Comparison of ENCODE assay signal across 10 cellular contexts in genomic region chr1:19462781-19463180, GRCh38. TPM values are rescaled to one million over a fixed set of nuclear protein-coding genes. Genes with fewer than 3 reads are reported as not detected.
DNase-seq lines count a peak whose midpoint lies in the region; ATAC-seq, FAIRE-seq and TF ChIP-seq lines count a peak whose summit lies in the region.
"Had no signal": no experiment of that assay in that cellular context is flagged by ENCODE, and none has a peak within 500 bp of the region (broad histone marks: within the 10 kb centered on the region; RNA-seq: fewer than 3 reads in every experiment).

No MANE protein-coding gene starts in this region.

- H3K36me3 Mint-ChIP-seq in CD4-positive, CD25-positive, alpha-beta regulatory T cell = peaks cover 25% of the 10 kb centered on the region
- H3K36me3 Mint-ChIP-seq in GM23338 (ENCODE audit: low read depth) = peaks cover 10% of the 10 kb centered on the region; the same call in 2 of the 3 replicates
- peaks cover 4% of the 10 kb centered on the region for H3K36me3 Mint-ChIP-seq in activated naive CD8-positive, alpha-beta T cell
- peaks cover 0 to 32% (median 7%) of the 10 kb centered on the region in 5 donors for H3K36me3 Mint-ChIP-seq in naive thymus-derived CD4-positive, alpha-beta T cell

- TF ChIP-seq POLR2A in H54 (IDR thresholded peaks at IDR 0.05; ENCODE audit: low read depth, low read length) = no peak

- peaks cover 98% of the 10 kb centered on the region for H3K79me2 ChIP-seq in GM23338 (replicated peaks; ENCODE audit: insufficient read depth)

- no peaks in the 10 kb centered on the region for H3K27me3 ChIP-seq in CD4-positive, CD25-positive, alpha-beta regulatory T cell (ENCODE audit: control insufficient read depth, insufficient read depth, low read length)
- H3K27me3 ChIP-seq in GM23338 (ENCODE audit: insufficient read depth) = no peaks in the 10 kb centered on the region
- H3K27me3 ChIP-seq in naive thymus-derived CD4-positive, alpha-beta T cell (ENCODE audit: control insufficient read depth in 2 of 2, insufficient read depth in 2 of 2, low read length in 2 of 2) = no peaks in the 10 kb centered on the region

- no peak for DNase-seq in CD4-positive, CD25-positive, alpha-beta regulatory T cell
- DNase-seq in GM23338 (ENCODE audit: low spot score) (no peak), hepatic stellate cell (ENCODE audit: low spot score) (no peak), AG08396 (ENCODE audit: low spot score) (no peak), H54 (ENCODE audit: insufficient read length, low spot score) (no peak), dedifferentiated amniotic fluid mesenchymal stem cell (ENCODE audit: extremely low spot score) (no peak)
- no peak for DNase-seq in naive thymus-derived CD4-positive, alpha-beta T cell
- DNase-seq: glutamatergic neuron, NCI-H524 had no signal

- H3K4me3 Mint-ChIP-seq in CD4-positive, CD25-positive, alpha-beta regulatory T cell = peak overlapping the region; percentile 59 to 88 (median 87)
- peak overlapping the region; percentile 50 for H3K4me3 Mint-ChIP-seq in GM23338
- H3K4me3 Mint-ChIP-seq in activated naive CD8-positive, alpha-beta T cell = peak overlapping the region; percentile 69
- peak overlapping the region; percentile 66 to 87 (median 82) for H3K4me3 Mint-ChIP-seq in naive thymus-derived CD4-positive, alpha-beta T cell

- no peak for ATAC-seq in CD4-positive, CD25-positive, alpha-beta regulatory T cell (ENCODE audit: low read depth in 2 of 2)
- no peak for ATAC-seq in GM23338
- no peak for ATAC-seq in naive thymus-derived CD4-positive, alpha-beta T cell

- H3K27me3 Mint-ChIP-seq in CD4-positive, CD25-positive, alpha-beta regulatory T cell = no peaks in the 10 kb centered on the region
- H3K27me3 Mint-ChIP-seq in GM23338 (ENCODE audit: insufficient read depth, low read depth, poor library complexity) = peaks cover 4% of the 10 kb centered on the region
- no peaks in the 10 kb centered on the region for H3K27me3 Mint-ChIP-seq in activated naive CD8-positive, alpha-beta T cell
- no peaks in the 10 kb centered on the region for H3K27me3 Mint-ChIP-seq in naive thymus-derived CD4-positive, alpha-beta T cell

- H3K36me3 ChIP-seq in CD4-positive, CD25-positive, alpha-beta regulatory T cell (ENCODE audit: control insufficient read depth, insufficient read depth, low read length) = peaks cover 7% of the 10 kb centered on the region
- H3K36me3 ChIP-seq in GM23338 (ENCODE audit: insufficient read depth) = no peaks in the 10 kb centered on the region
- no peaks in the 10 kb centered on the region for H3K36me3 ChIP-seq in naive thymus-derived CD4-positive, alpha-beta T cell (ENCODE audit: control insufficient read depth in 2 of 3, insufficient read depth in 3 of 3, low read length in 3 of 3)

- TF ChIP-seq CTCF in GM23338 (conservative IDR thresholded peaks at IDR 0.05; ENCODE audit: low read depth in 2 of 2) = no peak

- H3K4me1 Mint-ChIP-seq in CD4-positive, CD25-positive, alpha-beta regulatory T cell = peaks cover 18 to 96% (median 56%) of the 10 kb centered on the region in 4 donors
- H3K4me1 Mint-ChIP-seq in GM23338 = peaks cover 68% of the 10 kb centered on the region
- peaks cover 87% of the 10 kb centered on the region for H3K4me1 Mint-ChIP-seq in activated naive CD8-positive, alpha-beta T cell (ENCODE audit: low read depth)
- H3K4me1 Mint-ChIP-seq in naive thymus-derived CD4-positive, alpha-beta T cell = peaks cover 59 to 94% (median 84%) of the 10 kb centered on the region in 7 donors

- CTCF ChIA-PET in naive thymus-derived CD4-positive, alpha-beta T cell (lab: Charles Lee) = no interaction called here

- no peaks in the 10 kb centered on the region for H3K9me3 ChIP-seq in CD4-positive, CD25-positive, alpha-beta regulatory T cell (ENCODE audit: control insufficient read depth in 2 of 2, low read length in 2 of 2)
- no peaks in the 10 kb centered on the region for H3K9me3 ChIP-seq in naive thymus-derived CD4-positive, alpha-beta T cell (ENCODE audit: control insufficient read depth in 2 of 3, low read length in 3 of 3)

- H3K4me1 ChIP-seq in CD4-positive, CD25-positive, alpha-beta regulatory T cell (ENCODE audit: control insufficient read depth, insufficient read depth, low read length, poor library complexity, severe bottlenecking) = peaks cover 98% of the 10 kb centered on the region
- peaks cover 87% of the 10 kb centered on the region for H3K4me1 ChIP-seq in GM23338 (ENCODE audit: insufficient read depth)
- H3K4me1 ChIP-seq in naive thymus-derived CD4-positive, alpha-beta T cell (ENCODE audit: control insufficient read depth in 2 of 2, insufficient read depth in 2 of 2, low read length in 2 of 2) = peaks cover 88 to 92% of the 10 kb centered on the region in 2 donors

- peak overlapping the region; percentile 79 for H3K27ac ChIP-seq in CD4-positive, CD25-positive, alpha-beta regulatory T cell (ENCODE audit: insufficient read depth, low read length, poor library complexity, severe bottlenecking)
- no peak overlapping the region for H3K27ac ChIP-seq in GM23338 (ENCODE audit: low read depth)
- H3K27ac ChIP-seq in naive thymus-derived CD4-positive, alpha-beta T cell (ENCODE audit: low read depth, low read length) = peak overlapping the region; percentile 84

- no peaks in the 10 kb centered on the region for H3K9me3 Mint-ChIP-seq in CD4-positive, CD25-positive, alpha-beta regulatory T cell
- H3K9me3 Mint-ChIP-seq in GM23338 = no peaks in the 10 kb centered on the region; the same call in 2 of the 3 replicates
- no peaks in the 10 kb centered on the region for H3K9me3 Mint-ChIP-seq in activated naive CD8-positive, alpha-beta T cell (ENCODE audit: low read depth)
- peaks cover 0 to 2% (median 0%) of the 10 kb centered on the region in 11 donors for H3K9me3 Mint-ChIP-seq in naive thymus-derived CD4-positive, alpha-beta T cell

- peak overlapping the region; percentile 88 to 98 (median 92) for H3K27ac Mint-ChIP-seq in CD4-positive, CD25-positive, alpha-beta regulatory T cell
- H3K27ac Mint-ChIP-seq in GM23338 = no peak overlapping the region
- H3K27ac Mint-ChIP-seq in activated naive CD8-positive, alpha-beta T cell = peak overlapping the region; percentile 90
- peak overlapping the region; percentile 86 to 98 (median 95) for H3K27ac Mint-ChIP-seq in naive thymus-derived CD4-positive, alpha-beta T cell

- H3K4me3 ChIP-seq in CD4-positive, CD25-positive, alpha-beta regulatory T cell (ENCODE audit: low read depth, low read length) = peak overlapping the region; percentile 72
- peak overlapping the region; percentile 38 for H3K4me3 ChIP-seq in GM23338
- H3K4me3 ChIP-seq in naive thymus-derived CD4-positive, alpha-beta T cell (ENCODE audit: low read length) = peak overlapping the region; percentile 7

- H4K20me1 ChIP-seq in GM23338 (replicated peaks; ENCODE audit: insufficient read depth) = peaks cover 96% of the 10 kb centered on the region

- intact Hi-C loops in naive thymus-derived CD4-positive, alpha-beta T cell (cut with micrococcal nuclease) = loop anchor here (1.0 to 2.0 kb wide), 7 partner anchors 8 to 138 kb away; partner anchors contain the start of gene CAPZB (in 1 of the 2)

- POLR2A ChIA-PET in naive thymus-derived CD4-positive, alpha-beta T cell (lab: Charles Lee) = interaction anchor here (0.9 to 21.6 kb wide), 11 partner anchors 9 to 137 kb away, joined by 3 to 492 read pairs (median 5); partner anchors contain the start of gene CAPZB

- H2AFZ ChIP-seq in GM23338 = no peak overlapping the region

- H3K4me2 ChIP-seq in GM23338 = peak overlapping the region; percentile 76

- no peak for FAIRE-seq in H54 (lab: Jason Lieb, UNC)

- no peaks in the 10 kb centered on the region for H3K9me2 ChIP-seq in GM23338 (ENCODE audit: insufficient read depth)

- no peaks in the 10 kb centered on the region for H3F3A ChIP-seq in GM23338 (replicated peaks; ENCODE audit: low read depth)

TF ChIP-seq in GM23338, 12 proteins besides CTCF, POLR2A, EP300 and RAD21 (continues in another document):
- TF ChIP-seq ETS1 (IDR thresholded peaks at IDR 0.05) (no peak), ZNF114 (CRISPR knock-in tag; IDR thresholded peaks at IDR 0.05) (no peak), JUNB (IDR thresholded peaks at IDR 0.05; ENCODE audit: unreplicated experiment) (no peak), POLR2AphosphoS5 (IDR thresholded peaks at IDR 0.05; ENCODE audit: low read depth) (no peak)

RNA-seq across cellular contexts. Expression of gene CAPZB, which starts 22.6 kb away (rescaled TPM):
- 372 TPM for total RNA-seq in CD4-positive, CD25-positive, alpha-beta regulatory T cell
- 100 to 1,000 TPM; 384 to 588 (median 518) TPM for polyA plus RNA-seq in CD4-positive, CD25-positive, alpha-beta regulatory T cell
- 183 and 195 TPM in 2 replicates for total RNA-seq in GM23338 (2014; rRNA removed; shearing (Covaris generic))
- 320 and 348 TPM in 2 replicates for polyA plus RNA-seq in GM23338 (2016; fragmentation: Nextera tagmentation; extraction: Ambion mirVana)
- 100 to 1,000 TPM; 216 to 519 (median 264) TPM for total RNA-seq in naive thymus-derived CD4-positive, alpha-beta T cell
- 100 to 1,000 TPM; 522 to 559 TPM for polyA plus RNA-seq in naive thymus-derived CD4-positive, alpha-beta T cell

Comparison
In these comparisons a context has a peak if more than half of its experiments do, and no peak if none do; other contexts are left out.
1. H3K4me3 ChIP-seq: peak in every context shown above with its lines; median percentile 72 in CD4-positive, CD25-positive, alpha-beta regulatory T cell; 38 in GM23338; 7 in naive thymus-derived CD4-positive, alpha-beta T cell.